Comparison of ENCODE assay signal across 16 cellular contexts in genomic region chr7:82241371-82241770, GRCh38.
DNase-seq lines count a peak whose midpoint lies in the region; ATAC-seq and TF ChIP-seq lines count a peak whose summit lies in the region.
"Had no signal": no experiment of that assay in that cellular context is flagged by ENCODE, and none has a peak within 500 bp of the region (broad histone marks: within the 10 kb centered on the region; RNA-seq: fewer than 3 reads in every experiment).

No MANE protein-coding gene starts in this region.

- H3K4me3 ChIP-seq in A673 (ENCODE audit: low read depth, low read length, poor library complexity, severe bottlenecking) = no peak overlapping the region
- H3K4me3 ChIP-seq: PC-9 had no signal

- H3K36me3 Mint-ChIP-seq in stimulated activated memory B cell treated with anti-CD40 and anti-IgM and Interleukin-4, amounts not matched to agents 10 μg/mL and 1 μg/mL and 100 μg/mL, for 72 hours = no peaks in the 10 kb centered on the region
- H3K36me3 Mint-ChIP-seq: CD4-positive, alpha-beta memory T cell had no signal

- CTCF ChIA-PET in A673 (lab: Charles Lee) = no interaction called here

- no peak overlapping the region for H3K27ac ChIP-seq in A673 (ENCODE audit: low read depth, low read length, poor library complexity, severe bottlenecking)
- H3K27ac ChIP-seq: PC-9, RWPE1 had no signal

- POLR2A ChIA-PET in A673 (lab: Charles Lee; ENCODE audit: low non-redundant PET) = no interaction called here

- ATAC-seq in esophagus mucosa = no peak
- ATAC-seq in stimulated activated memory B cell treated with anti-CD40 and anti-IgM and Interleukin-4, amounts not matched to agents 10 μg/mL and 1 μg/mL and 100 μg/mL, for 72 hours = no peak
- ATAC-seq: T-helper 17 cell had no signal

- peaks cover 50% of the 10 kb centered on the region for H3K4me1 ChIP-seq in A673 (ENCODE audit: insufficient read depth, low read length, poor library complexity, severe bottlenecking)

- H3K36me3 ChIP-seq in A673 (ENCODE audit: insufficient read depth, low read length, poor library complexity, severe bottlenecking) = no peaks in the 10 kb centered on the region

- no peaks in the 10 kb centered on the region for H3K9me3 ChIP-seq in A673 (ENCODE audit: low read depth, low read length, poor library complexity, severe bottlenecking)

- DNase-seq in A673 (ENCODE audit: low spot score) = peak; percentile 64
- DNase-seq in NCI-H1105 treated with DMSO at 0.1 percent for 48 hours (lab: John Stamatoyannopoulos, UW) = peak; percentile 27
- peak; percentile 95 for DNase-seq in NCI-H2171 treated with DMSO at 0.1 percent for 48 hours (lab: John Stamatoyannopoulos, UW)
- peak; percentile 88 for DNase-seq in SK-N-DZ (ENCODE audit: low spot score)
- no peak for DNase-seq in SKM-1 treated with dmso at 0.1 percent for 144 hours (lab: John Stamatoyannopoulos, UW; ENCODE audit: unreplicated experiment)
- DNase-seq: CD4-positive, alpha-beta memory T cell; DMS79; KG1; NCI-H2081 treated with DMSO at 0.1 percent for 48 hours; NCI-H774; PC-9; SIG-M5; T-helper 17 cell had no signal

- no peaks in the 10 kb centered on the region for H3K27me3 Mint-ChIP-seq in stimulated activated memory B cell treated with anti-CD40 and anti-IgM and Interleukin-4, amounts not matched to agents 10 μg/mL and 1 μg/mL and 100 μg/mL, for 72 hours
- H3K27me3 Mint-ChIP-seq: CD4-positive, alpha-beta memory T cell; T-helper 17 cell had no signal

- H3K9me3 Mint-ChIP-seq in stimulated activated memory B cell treated with anti-CD40 and anti-IgM and Interleukin-4, amounts not matched to agents 10 μg/mL and 1 μg/mL and 100 μg/mL, for 72 hours = peaks cover 5% of the 10 kb centered on the region

- no peak for TF ChIP-seq CTCF in A673 (conservative IDR thresholded peaks at IDR 0.05; ENCODE audit: low read depth, low read length)

- H3K4me1 Mint-ChIP-seq in stimulated activated memory B cell treated with anti-CD40 and anti-IgM and Interleukin-4, amounts not matched to agents 10 μg/mL and 1 μg/mL and 100 μg/mL, for 72 hours = no peaks in the 10 kb centered on the region
- H3K4me1 Mint-ChIP-seq: CD4-positive, alpha-beta memory T cell; T-helper 17 cell had no signal

- BruUV-seq in A673 (replicated peaks; lab: Mats Ljungman, UMichigan) = no TSS peak

- intact Hi-C loops in A673 (cut with micrococcal nuclease; ENCODE audit: unreplicated experiment) = loop anchor here (10.0 kb wide), 1 partner anchor 747 kb away; no protein-coding TSS in a partner anchor

- no peak overlapping the region for H3K4me3 Mint-ChIP-seq in stimulated activated memory B cell treated with anti-CD40 and anti-IgM and Interleukin-4, amounts not matched to agents 10 μg/mL and 1 μg/mL and 100 μg/mL, for 72 hours
- H3K4me3 Mint-ChIP-seq: CD4-positive, alpha-beta memory T cell; T-helper 17 cell had no signal

- H3K27me3 ChIP-seq in A673 (replicated peaks; ENCODE audit: insufficient read depth, low read depth, low read length, poor library complexity) = no peaks in the 10 kb centered on the region

- no peak overlapping the region for H3K27ac Mint-ChIP-seq in stimulated activated memory B cell treated with anti-CD40 and anti-IgM and Interleukin-4, amounts not matched to agents 10 μg/mL and 1 μg/mL and 100 μg/mL, for 72 hours
- H3K27ac Mint-ChIP-seq: CD4-positive, alpha-beta memory T cell; T-helper 17 cell had no signal
